ENCODE assay signal across 20 cellular contexts in the genomic region with DNA sequence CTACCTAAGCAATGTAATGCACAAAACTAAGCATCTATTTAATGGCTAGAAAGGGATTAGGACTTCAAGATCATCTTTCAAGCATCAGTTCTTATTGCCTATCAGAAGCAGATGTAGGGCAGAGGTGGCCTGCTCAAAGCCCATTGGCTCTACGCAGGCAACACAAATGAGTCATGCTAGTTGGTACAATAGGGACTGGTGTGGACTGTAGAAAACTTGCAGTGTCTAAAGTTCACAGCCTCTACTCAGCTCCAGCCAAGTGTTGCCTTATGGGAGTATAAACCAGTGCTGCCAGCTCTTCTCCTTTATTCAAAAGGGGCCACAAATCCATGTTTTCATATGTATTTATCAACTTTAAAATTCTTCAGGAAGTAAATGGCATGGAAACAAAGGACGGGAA. TPM values are rescaled to one million over a fixed set of nuclear protein-coding genes. Genes with fewer than 3 reads are reported as not detected.
DNase-seq lines count a peak whose midpoint lies in the region; ATAC-seq, FAIRE-seq and TF ChIP-seq lines count a peak whose summit lies in the region.
"Had no signal": no experiment of that assay in that cellular context is flagged by ENCODE, and none has a peak within 500 bp of the region (broad histone marks: within the 10 kb centered on the region; RNA-seq: fewer than 3 reads in every experiment).

No MANE protein-coding gene starts in this region.

- no peak overlapping the region for H3K4ac ChIP-seq in trophoblast cell (ENCODE audit: low read depth, low read length)

- H4K12ac ChIP-seq in trophoblast cell (ENCODE audit: low read depth, low read length): no peak overlapping the region

- H2AK5ac ChIP-seq in trophoblast cell (ENCODE audit: low read length): no peak overlapping the region

- no peaks in the 10 kb centered on the region for H4K20me1 ChIP-seq in K562 (replicated peaks; ENCODE audit: control insufficient read depth, insufficient read depth, low read length)

- in situ Hi-C loops in K562 (cut with MboI): loop anchor here (10.0 kb wide), 1 partner anchor 75 kb away; no protein-coding TSS in a partner anchor

- no peak for FAIRE-seq in K562 (lab: Jason Lieb, UNC)
- FAIRE-seq: A204.1, GM12892, GM18507, H54 had no signal

- H3K9me3 ChIP-seq in K562 (replicated peaks; ENCODE audit: control insufficient read depth, insufficient read depth, low read depth, low read length): no peaks in the 10 kb centered on the region
- no peaks in the 10 kb centered on the region for H3K9me3 ChIP-seq in trophoblast cell (ENCODE audit: insufficient read depth, low read depth, low read length)

- H3K4me3 ChIP-seq in K562: no peak overlapping the region
- H3K4me3 ChIP-seq in trophoblast cell (ENCODE audit: low read depth, low read length): no peak overlapping the region
- H3K4me3 ChIP-seq: GM23248 had no signal

- no peaks in the 10 kb centered on the region for H3K36me3 ChIP-seq in K562 (ENCODE audit: control insufficient read depth, insufficient read depth, low read length)
- H3K36me3 ChIP-seq in trophoblast cell (ENCODE audit: control insufficient read depth in 1 of 2, insufficient read depth in 2 of 2, low read length in 2 of 2): no peaks in the 10 kb centered on the region

- no peak overlapping the region for H4K8ac ChIP-seq in trophoblast cell (ENCODE audit: low read depth, low read length)

- H3K9me1 ChIP-seq in K562 (ENCODE audit: control insufficient read depth, insufficient read depth, low read length): no peaks in the 10 kb centered on the region

- H3K36me3 Mint-ChIP-seq in natural killer cell treated with Interleukin-12 subunit alpha and Interleukin-12 subunit beta and Interleukin-15 and Interleukin-18, amount 100 ng/mL, for 72 hours: no peaks in the 10 kb centered on the region
- H3K36me3 Mint-ChIP-seq in activated T-cell treated with anti-CD3 and anti-CD28 coated beads, Interleukin-2, amount 50 U/mL, for 4 hours (ENCODE audit: insufficient read depth): no peaks in the 10 kb centered on the region

- DNase-seq in HCEC 1CT (peak; percentile 18), K562 (ENCODE audit: extremely low read depth in 1 of 4, low spot score in 3 of 4) (peak in 1 of 4 experiments; percentile 32), fibroblast of peridontal ligament (ENCODE audit: extremely low read depth) (peak; percentile 2), trophoblast cell (peak in 1 of 2 donors; percentile 3), SW 1271 (lab: John Stamatoyannopoulos, UW) (no peak)
- DNase-seq in natural killer cell treated with Interleukin-12 subunit alpha and Interleukin-12 subunit beta and Interleukin-15 and Interleukin-18, amount 100 ng/mL, for 72 hours (ENCODE audit: low spot score): no peak
- DNase-seq in activated T-cell treated with anti-CD3 and anti-CD28 coated beads, Interleukin-2, amount 50 U/mL, for 4 hours: no peak
- DNase-seq: ACHN; CD4-positive, alpha-beta T cell; DMS153; DMS79; GDM1; GM23248; HFFc6 had no signal

- no peak for TF ChIP-seq EP300 in K562 (IDR thresholded peaks at IDR 0.05; ENCODE audit: low read length)

- H3K79me2 ChIP-seq in K562 (ENCODE audit: control insufficient read depth, insufficient read depth, low read length): no peaks in the 10 kb centered on the region
- no peaks in the 10 kb centered on the region for H3K79me2 ChIP-seq in trophoblast cell (ENCODE audit: control insufficient read depth, insufficient read depth, low read length, poor library complexity)

- H3K9me3 Mint-ChIP-seq in natural killer cell treated with Interleukin-12 subunit alpha and Interleukin-12 subunit beta and Interleukin-15 and Interleukin-18, amount 100 ng/mL, for 72 hours: no peaks in the 10 kb centered on the region
- H3K9me3 Mint-ChIP-seq in activated T-cell treated with anti-CD3 and anti-CD28 coated beads, Interleukin-2, amount 50 U/mL, for 4 hours: no peaks in the 10 kb centered on the region
- H3K9me3 Mint-ChIP-seq: CD4-positive, alpha-beta T cell; HFFc6 had no signal

- H3K14ac ChIP-seq in trophoblast cell (ENCODE audit: low read length): no peak overlapping the region

- TF ChIP-seq POLR2A in K562 (conservative IDR thresholded peaks at IDR 0.05): no peak

- H3K23ac ChIP-seq in trophoblast cell (ENCODE audit: low read length): peak overlapping the region; percentile 11

- H2BK12ac ChIP-seq in trophoblast cell (ENCODE audit: low read length): no peak overlapping the region

- H2BK120ac ChIP-seq in trophoblast cell (ENCODE audit: insufficient read depth, low read length, poor library complexity): no peak overlapping the region

- H3K18ac ChIP-seq in trophoblast cell (ENCODE audit: low read length): no peak overlapping the region

- H3K4me2 ChIP-seq in K562 (ENCODE audit: insufficient read depth, low read length) (no peak overlapping the region), trophoblast cell (ENCODE audit: low read length) (no peak overlapping the region)

- 0 out of 3 replicates have a peak, but pooled peaks have one; percentile 17 for ATAC-seq in K562
- ATAC-seq in natural killer cell treated with Interleukin-12 subunit alpha and Interleukin-12 subunit beta and Interleukin-15 and Interleukin-18, amount 100 ng/mL, for 72 hours: no peak
- ATAC-seq in activated T-cell treated with anti-CD3 and anti-CD28 coated beads, Interleukin-2, amount 50 U/mL, for 4 hours: no peak
- ATAC-seq: HCT116 had no signal

- no peaks in the 10 kb centered on the region for H3K4me1 ChIP-seq in K562 (replicated peaks in 1 of 2; ENCODE audit: control insufficient read depth in 2 of 2, insufficient read depth in 2 of 2, low read length in 2 of 2)
- H3K4me1 ChIP-seq in trophoblast cell (ENCODE audit: control insufficient read depth in 1 of 2, insufficient read depth in 2 of 2, low read length in 2 of 2): no peaks in the 10 kb centered on the region

- H2AFZ ChIP-seq in K562 (ENCODE audit: low read depth, low read length) (no peak overlapping the region), trophoblast cell (ENCODE audit: insufficient read depth, low read length, poor library complexity) (no peak overlapping the region)
- H2AFZ ChIP-seq: GM23248 had no signal

- H4K91ac ChIP-seq in trophoblast cell (ENCODE audit: low read depth, low read length): no peak overlapping the region

- no peak overlapping the region for H3K27ac Mint-ChIP-seq in natural killer cell treated with Interleukin-12 subunit alpha and Interleukin-12 subunit beta and Interleukin-15 and Interleukin-18, amount 100 ng/mL, for 72 hours
- H3K27ac Mint-ChIP-seq: CD4-positive, alpha-beta T cell; HFFc6 had no signal

- TF ChIP-seq RAD21 in K562 (CRISPR knock-in tag; conservative IDR thresholded peaks at IDR 0.05 in 1 of 2, IDR thresholded peaks at IDR 0.05 in 1 of 2): no peak

- H3K27me3 Mint-ChIP-seq in natural killer cell treated with Interleukin-12 subunit alpha and Interleukin-12 subunit beta and Interleukin-15 and Interleukin-18, amount 100 ng/mL, for 72 hours: peaks cover 12 to 14% of the 10 kb centered on the region in 2 donors
- H3K27me3 Mint-ChIP-seq in activated T-cell treated with anti-CD3 and anti-CD28 coated beads, Interleukin-2, amount 50 U/mL, for 4 hours (ENCODE audit: low read depth): peaks cover 12% of the 10 kb centered on the region

- intact Hi-C loops in K562 (cut with micrococcal nuclease): no loop called here

- no peak overlapping the region for H2BK5ac ChIP-seq in trophoblast cell (ENCODE audit: low read depth, low read length, poor library complexity)

- H3K27ac ChIP-seq in K562 (ENCODE audit: extremely low read depth, low read depth, low read length): no peak overlapping the region
- no peak overlapping the region for H3K27ac ChIP-seq in trophoblast cell (ENCODE audit: low read depth, low read length)
- H3K27ac ChIP-seq: C4-2B, GM23248 had no signal

- no peaks in the 10 kb centered on the region for H3K79me1 ChIP-seq in trophoblast cell (ENCODE audit: low read length)

- no peaks in the 10 kb centered on the region for H3K4me1 Mint-ChIP-seq in natural killer cell treated with Interleukin-12 subunit alpha and Interleukin-12 subunit beta and Interleukin-15 and Interleukin-18, amount 100 ng/mL, for 72 hours (ENCODE audit: low read depth in 2 of 2)
- H3K4me1 Mint-ChIP-seq in activated T-cell treated with anti-CD3 and anti-CD28 coated beads, Interleukin-2, amount 50 U/mL, for 4 hours (ENCODE audit: low read depth): peaks cover 3% of the 10 kb centered on the region

- POLR2A ChIA-PET in K562 (lab: Yijun Ruan, JAX): interaction anchor here (0.7 kb wide), 1 partner anchor 15 kb away, joined by 3 read pairs; no protein-coding TSS in a partner anchor

- no peak overlapping the region for H3K4me3 Mint-ChIP-seq in natural killer cell treated with Interleukin-12 subunit alpha and Interleukin-12 subunit beta and Interleukin-15 and Interleukin-18, amount 100 ng/mL, for 72 hours
- H3K4me3 Mint-ChIP-seq in activated T-cell treated with anti-CD3 and anti-CD28 coated beads, Interleukin-2, amount 50 U/mL, for 4 hours: no peak overlapping the region
- H3K4me3 Mint-ChIP-seq: CD4-positive, alpha-beta T cell; HFFc6 had no signal

- H3K9ac ChIP-seq in K562 (ENCODE audit: insufficient read depth in 1 of 2, low read depth in 2 of 2, low read length in 2 of 2) (no peak overlapping the region), trophoblast cell (ENCODE audit: low read length) (no peak overlapping the region)
- H3K9ac ChIP-seq: GM23248 had no signal

- 26% methylated on average over 2 of the region's 2 CpGs for WGBS in K562 (ENCODE audit: insufficient coverage, low coverage, missing lambda C conversion rate)
- no CpG with 5 or more reads among the region's 2 CpGs for WGBS in trophoblast cell (ENCODE audit: extremely low coverage, insufficient coverage, insufficient read length)

- H3K27me3 ChIP-seq in K562 (ENCODE audit: control insufficient read depth in 2 of 2, insufficient read depth in 2 of 2, low read length in 2 of 2) (no peaks in the 10 kb centered on the region), trophoblast cell (ENCODE audit: insufficient read depth, low read length) (no peaks in the 10 kb centered on the region)

- CTCF ChIA-PET in K562 (lab: Yijun Ruan, JAX; ENCODE audit: low intra/inter-chr PET ratio): no interaction called here

- no TSS peak for BruUV-seq in K562 (replicated peaks; lab: Mats Ljungman, UMichigan)

- TF ChIP-seq CTCF in K562 (IDR thresholded peaks at IDR 0.05 in 2 of 3, conservative IDR thresholded peaks at IDR 0.05 in 1 of 3; ENCODE audit: insufficient read depth in 2 of 3, low read depth in 1 of 3, low read length in 3 of 3): no peak

RNA-seq across cellular contexts. Expression of gene ASAH2, which starts 31.7 kb away (rescaled TPM):
- total RNA-seq in K562 (2011; cell fraction: chromatin; rRNA removed; ENCODE audit: low replicate concordance): 1.2 and 1.3 TPM in 2 replicates
- 0.17 and 1.3 TPM in 2 replicates for total RNA-seq in K562 (2011; cell fraction: nucleolus; rRNA removed)
- 0.66 and 1.8 TPM in 2 replicates for total RNA-seq in K562 (2011; cell fraction: nucleoplasm; rRNA removed)
- total RNA-seq in K562 (2014; rRNA removed): 2.5 and 6.5 TPM in 2 replicates
- total RNA-seq in K562 (2014; rRNA removed; fragmentation: Illumina TruSeq; extraction: Trizol): 5.5 and 6.5 TPM in 2 replicates
- 2.7 and 3.5 TPM in 2 replicates for total RNA-seq in K562 (2015; rRNA removed; fragmentation: Illumina TruSeq; extraction: Trizol)
- total RNA-seq in K562 (2021): 7.6 and 11.8 TPM in 2 replicates
- 8.6 and 8.7 TPM in 2 replicates for polyA plus RNA-seq in K562 (2011; rRNA removed)
- 0.54 and 4.2 TPM in 2 replicates for polyA plus RNA-seq in K562 (2011; cell fraction: cytosol; rRNA removed)
- 13.6 and 15.9 TPM in 2 replicates for polyA plus RNA-seq in K562 (2011; cell fraction: nucleus; rRNA removed)
- 4.9 and 5.0 TPM in 2 replicates for polyA plus RNA-seq in K562 (2012)
- 7.7 and 8.3 TPM in 2 replicates for polyA plus RNA-seq in K562 (2014; fragmentation: Illumina TruSeq; extraction: Trizol)
- polyA plus RNA-seq in K562 (2014; fragmentation: Nextera tagmentation; extraction: Ambion mirVana): 10 to 100 TPM in 1 of 2 experiments, 1 to 10 TPM in 1; 8.5 to 12.0 TPM
- polyA plus RNA-seq in K562 (2014; rRNA removed): 8.4 and 11.0 TPM in 2 replicates
- polyA minus RNA-seq in K562 (2011; rRNA and poly(A)+ RNA removed): 9.9 and 11.4 TPM in 2 replicates
- 0.64 and 4.3 TPM in 2 replicates for polyA minus RNA-seq in K562 (2011; cell fraction: cytosol; rRNA and poly(A)+ RNA removed)
- polyA minus RNA-seq in K562 (2011; cell fraction: nucleus; rRNA and poly(A)+ RNA removed): 1.2 and 1.8 TPM in 2 replicates
- polyA plus RNA-seq in trophoblast cell (2013): 2.1 and 2.8 TPM in 2 replicates
- total RNA-seq in natural killer cell treated with Interleukin-12 subunit alpha and Interleukin-12 subunit beta and Interleukin-15 and Interleukin-18, amount 100 ng/mL, for 72 hours: 1 to 10 TPM; 6.0 to 6.1 TPM
- 10 to 100 TPM in 1 of 3 donors, 1 to 10 TPM in 2; 5.6 to 10.0 (median 7.7) TPM for total RNA-seq in activated T-cell treated with anti-CD3 and anti-CD28 coated beads, Interleukin-2, amount 50 U/mL, for 4 hours

Comparison
In these comparisons a context has a peak if more than half of its experiments do, and no peak if none do; other contexts are left out.
1. DNase-seq: peak in HCEC 1CT (single experiment) and fibroblast of peridontal ligament (single experiment); none in SW 1271 (0 of 2), natural killer cell treated with Interleukin-12 subunit alpha and Interleukin-12 subunit beta and Interleukin-15 and Interleukin-18, amount 100 ng/mL, for 72 hours (single experiment) and activated T-cell treated with anti-CD3 and anti-CD28 coated beads, Interleukin-2, amount 50 U/mL, for 4 hours (single experiment).